ENCODE assay signal across 22 cellular contexts in the genomic region with DNA sequence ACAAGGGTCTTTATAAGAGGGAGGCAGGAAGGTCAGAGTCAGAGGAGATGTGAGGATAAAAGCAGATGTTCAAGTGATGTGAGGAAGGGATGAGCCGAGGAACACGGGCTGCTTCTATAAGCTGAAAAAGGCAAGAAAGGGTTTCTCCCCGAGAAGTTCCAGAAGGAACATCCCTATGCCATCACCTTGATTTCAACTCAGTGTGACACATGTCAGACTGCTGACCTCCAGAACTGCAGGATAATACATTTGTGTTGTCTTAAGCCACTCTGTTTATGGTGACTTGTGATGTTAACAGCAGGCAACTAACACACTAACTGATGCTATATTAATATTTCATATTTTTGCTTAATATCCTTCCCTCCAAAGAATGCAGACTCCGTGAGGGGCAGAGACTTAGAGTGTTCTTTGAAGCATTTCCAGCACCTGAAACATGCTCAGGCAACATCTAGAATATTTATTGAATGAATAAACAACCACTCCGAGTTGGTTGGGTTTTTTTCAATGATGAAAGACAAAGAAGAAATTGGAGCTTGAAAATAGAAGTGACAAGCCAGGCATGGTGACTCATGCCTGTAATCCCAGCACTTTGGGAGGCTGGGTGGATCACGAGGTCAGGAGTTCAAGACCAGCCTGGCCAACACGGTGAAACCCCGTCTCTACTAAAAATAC.
DNase-seq lines count a peak whose midpoint lies in the region; ATAC-seq, FAIRE-seq and TF ChIP-seq lines count a peak whose summit lies in the region.
"Had no signal": no experiment of that assay in that cellular context is flagged by ENCODE, and none has a peak within 500 bp of the region (broad histone marks: within the 10 kb centered on the region; RNA-seq: fewer than 3 reads in every experiment).

No MANE protein-coding gene starts in this region.

- H3K27me3 ChIP-seq in trophoblast cell (ENCODE audit: insufficient read depth, low read length): no peaks in the 10 kb centered on the region

- H3K23ac ChIP-seq in trophoblast cell (ENCODE audit: low read length): no peak overlapping the region

- no peak overlapping the region for H2BK120ac ChIP-seq in trophoblast cell (ENCODE audit: insufficient read depth, low read length, poor library complexity)

- ATAC-seq in GM18502 (IDR thresholded peaks at IDR 0.05; ENCODE audit: poor library complexity, unreplicated experiment): no peak

- H4K91ac ChIP-seq in trophoblast cell (ENCODE audit: low read depth, low read length): no peak overlapping the region

- peak; percentile 94 for FAIRE-seq in D721Med (lab: Jason Lieb, UNC)
- FAIRE-seq: G401.6, HTR-8/SVneo had no signal

- H4K12ac ChIP-seq in trophoblast cell (ENCODE audit: low read depth, low read length): no peak overlapping the region

- no peak overlapping the region for H3K4ac ChIP-seq in trophoblast cell (ENCODE audit: low read depth, low read length)

- no peaks in the 10 kb centered on the region for H3K4me1 ChIP-seq in trophoblast cell (ENCODE audit: control insufficient read depth in 1 of 2, insufficient read depth in 2 of 2, low read length in 2 of 2)

- no peak overlapping the region for H3K14ac ChIP-seq in trophoblast cell (ENCODE audit: low read length)

- no peak overlapping the region for H3K9ac ChIP-seq in trophoblast cell (ENCODE audit: low read length)

- no peaks in the 10 kb centered on the region for H3K36me3 ChIP-seq in trophoblast cell (ENCODE audit: control insufficient read depth in 1 of 2, insufficient read depth in 2 of 2, low read length in 2 of 2)

- H2BK5ac ChIP-seq in trophoblast cell (ENCODE audit: low read depth, low read length, poor library complexity): no peak overlapping the region

- no peak overlapping the region for H3K4me2 ChIP-seq in trophoblast cell (ENCODE audit: low read length)

- H3K27ac ChIP-seq in trophoblast cell (ENCODE audit: low read depth, low read length): no peak overlapping the region

- H3K79me1 ChIP-seq in trophoblast cell (ENCODE audit: low read length): no peaks in the 10 kb centered on the region

- no CpG with 5 or more reads among the region's 8 CpGs for WGBS in trophoblast cell (ENCODE audit: extremely low coverage, insufficient coverage, insufficient read length)

- no peak overlapping the region for H4K8ac ChIP-seq in trophoblast cell (ENCODE audit: low read depth, low read length)

- no peak overlapping the region for H2AFZ ChIP-seq in trophoblast cell (ENCODE audit: insufficient read depth, low read length, poor library complexity)

- no peaks in the 10 kb centered on the region for H3K79me2 ChIP-seq in trophoblast cell (ENCODE audit: control insufficient read depth, insufficient read depth, low read length, poor library complexity)

- no peak overlapping the region for H2AK5ac ChIP-seq in trophoblast cell (ENCODE audit: low read length)

- no peak for DNase-seq in D721Med (ENCODE audit: insufficient read length, low spot score)
- DNase-seq in M059J (ENCODE audit: low read depth): peak; percentile 58
- peak; percentile 21 for DNase-seq in astrocyte of the hippocampus (ENCODE audit: low read depth, low spot score)
- DNase-seq in fibroblast of mammary gland (ENCODE audit: low read depth): peak; percentile 31
- no peak for DNase-seq in SHP77 (lab: John Stamatoyannopoulos, UW)
- DNase-seq in trophoblast cell: no peak
- no peak for DNase-seq in NCI-H69 (lab: John Stamatoyannopoulos, UW)
- DNase-seq: C1 segment of cervical spinal cord; CD8-positive, alpha-beta memory T cell; DND-41; H9; IMR-90; MM.1S; NCI-H1092; NCI-H1436 treated with DMSO at 0.1 percent for 48 hours; NCI-H2029; NCI-H748 treated with DMSO at 0.1 percent for 48 hours; OCI-M1; SIG-M5 had no signal

- H3K18ac ChIP-seq in trophoblast cell (ENCODE audit: low read length): no peak overlapping the region

- H3K4me3 ChIP-seq in fibroblast of mammary gland (ENCODE audit: control insufficient read depth, low read depth, low read length) (no peak overlapping the region), trophoblast cell (ENCODE audit: low read depth, low read length) (no peak overlapping the region)

- no peak for TF ChIP-seq CTCF in D721Med (IDR thresholded peaks at IDR 0.05; ENCODE audit: insufficient read depth, missing control alignments)
- TF ChIP-seq CTCF in fibroblast of mammary gland (conservative IDR thresholded peaks at IDR 0.05; ENCODE audit: control insufficient read depth, insufficient read depth, low read depth, low read length): no peak

- H2BK12ac ChIP-seq in trophoblast cell (ENCODE audit: low read length): no peak overlapping the region

- no peaks in the 10 kb centered on the region for H3K9me3 ChIP-seq in trophoblast cell (ENCODE audit: insufficient read depth, low read depth, low read length)

Comparison
In these comparisons a context has a peak if more than half of its experiments do, and no peak if none do; other contexts are left out.
1. DNase-seq: peak in M059J (single experiment), astrocyte of the hippocampus (single experiment) and fibroblast of mammary gland (single experiment); none in D721Med (single experiment), SHP77 (0 of 2), trophoblast cell (0 of 2) and NCI-H69 (single experiment).